In the genomic region with DNA sequence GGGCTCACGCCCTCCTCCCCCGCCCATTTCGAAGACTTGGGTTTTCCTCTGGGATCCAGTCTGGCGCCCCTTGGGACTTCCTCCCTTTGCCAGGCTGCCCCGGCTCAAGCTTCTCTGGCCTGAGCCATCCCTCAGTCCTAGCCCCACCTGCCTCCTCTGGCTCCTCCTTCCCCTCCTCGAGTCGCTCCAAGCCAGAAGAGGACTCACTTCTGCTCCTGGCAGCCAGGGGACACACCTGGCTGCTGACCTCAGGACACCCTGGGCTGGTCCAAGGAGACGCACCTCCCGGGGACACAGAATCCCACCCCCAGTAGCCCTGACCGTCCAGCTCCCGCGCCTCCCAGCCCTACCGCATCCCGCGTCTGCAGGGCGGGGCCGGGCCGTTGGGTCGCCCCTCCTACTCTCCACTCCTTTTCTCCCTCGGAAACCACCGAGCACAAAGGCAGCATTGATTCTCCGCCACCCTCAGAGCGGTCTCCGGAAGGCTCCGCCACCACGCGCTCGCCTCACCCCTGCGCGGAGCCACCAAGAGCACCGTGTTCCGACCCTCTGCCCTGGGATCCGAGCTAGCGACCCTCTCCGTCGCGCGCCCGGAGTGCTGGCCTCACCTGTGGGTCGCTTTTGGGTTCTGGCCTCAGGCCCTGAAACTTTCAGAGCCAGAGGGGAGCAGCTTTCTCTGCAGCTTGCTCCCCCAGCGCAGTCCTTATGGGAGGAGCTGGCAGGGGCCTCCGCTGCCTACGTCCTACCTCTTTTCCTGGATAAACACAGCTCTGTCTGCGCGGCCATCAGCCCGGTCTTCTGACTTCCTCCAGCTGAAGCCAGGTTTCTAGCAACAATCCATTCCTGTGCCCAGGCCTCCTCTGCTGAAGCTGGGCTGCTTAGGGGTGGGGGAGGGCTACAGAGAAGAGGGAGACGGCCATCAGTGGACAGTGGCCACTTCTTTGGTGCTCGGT, we compare ENCODE assay signal across 8 cellular contexts. TPM values are rescaled to one million over a fixed set of nuclear protein-coding genes. Genes with fewer than 3 reads are reported as not detected.
DNase-seq lines count a peak whose midpoint lies in the region; ATAC-seq and TF ChIP-seq lines count a peak whose summit lies in the region.

A gene (minus strand): TSS at position 364 of the 953 bp plus-strand sequence. CDS start 831 bp downstream, outside the sequence.

- H3K27me3 Mint-ChIP-seq in T-helper 17 cell: no peaks in the 10 kb centered on the region

- H3K27me3 ChIP-seq in BLaER1: peaks cover 63% of the 10 kb centered on the region
- H3K27me3 ChIP-seq in HL-60 (ENCODE audit: insufficient read depth, poor library complexity, severe bottlenecking): peaks cover 31% of the 10 kb centered on the region
- no peaks in the 10 kb centered on the region for H3K27me3 ChIP-seq in body of pancreas
- peaks cover 0 to 41% (median 34%) of the 10 kb centered on the region in 7 donors for H3K27me3 ChIP-seq in spleen (replicated peaks in 1 of 7)

- DNase-seq in HL-60 (ENCODE audit: low read depth in 1 of 2, low spot score in 1 of 2) (no peak), T-helper 17 cell (peak; percentile 67 to 74 (median 68)), body of pancreas (peak; percentile 78 to 91 (median 84)), inferior parietal cortex (ENCODE audit: extremely low spot score) (peak; percentile 77), spleen (peak; percentile 83)

- WGBS in body of pancreas, 2 donors: 3 to 8% methylated on average over 23 to 48 of the region's 48 CpGs
- 3 to 7% (median 6%) methylated on average over 36 to 48 of the region's 48 CpGs for WGBS in spleen, 5 donors

- no peaks in the 10 kb centered on the region for H3K9me3 ChIP-seq in BLaER1
- H3K9me3 ChIP-seq in T-helper 17 cell (ENCODE audit: control insufficient read depth, low read length, poor library complexity, severe bottlenecking): no peaks in the 10 kb centered on the region
- H3K9me3 ChIP-seq in body of pancreas: no peaks in the 10 kb centered on the region
- H3K9me3 ChIP-seq in spleen: no peaks in the 10 kb centered on the region

- H3K4me1 ChIP-seq in BLaER1 (peaks cover 53% of the 10 kb centered on the region), body of pancreas (peaks cover 64% of the 10 kb centered on the region), spleen (peaks cover 15 to 43% (median 35%) of the 10 kb centered on the region in 6 donors)

- peak within 1 kb of the TSS; percentile 91 for H3K4me3 Mint-ChIP-seq in T-helper 17 cell

- peaks cover 22% of the 10 kb centered on the region for H4K20me1 ChIP-seq in BLaER1

- intact Hi-C loops in body of pancreas (cut with DNase I) (no loop called here), spleen (cut with DNase I; ENCODE audit: low total_unique reads) (loop anchor here (10.0 kb wide), 1 partner anchor 245 kb away; no protein-coding TSS in a partner anchor)

- peak; percentile 84 for ATAC-seq in T-helper 17 cell
- peak; percentile 69 for ATAC-seq in body of pancreas
- no peak for ATAC-seq in GM18861 (IDR thresholded peaks at IDR 0.05; ENCODE audit: unreplicated experiment)
- ATAC-seq in GM19324 (IDR thresholded peaks at IDR 0.05; ENCODE audit: low FRiP score, unreplicated experiment): no peak

- TF ChIP-seq POLR2A in body of pancreas (IDR thresholded peaks at IDR 0.05) (peak; percentile 89 to 99 (median 98)), spleen (IDR thresholded peaks at IDR 0.05) (no peak)

- H3K36me3 ChIP-seq in BLaER1: no peaks in the 10 kb centered on the region
- no peaks in the 10 kb centered on the region for H3K36me3 ChIP-seq in body of pancreas (replicated peaks in 1 of 2; ENCODE audit: insufficient read depth in 1 of 2, low read depth in 2 of 2)
- no peaks in the 10 kb centered on the region for H3K36me3 ChIP-seq in spleen

- TF ChIP-seq CTCF in HL-60 (IDR thresholded peaks at IDR 0.05; ENCODE audit: insufficient read depth, low read length): no peak
- TF ChIP-seq CTCF in body of pancreas (IDR thresholded peaks at IDR 0.05): peak in 4 of 7 experiments; percentile 36 to 48 (median 47)
- TF ChIP-seq CTCF in spleen (IDR thresholded peaks at IDR 0.05 in 8 of 11, conservative IDR thresholded peaks at IDR 0.05 in 3 of 11): no peak

- peaks cover 3% of the 10 kb centered on the region for H3K36me3 Mint-ChIP-seq in T-helper 17 cell (ENCODE audit: low read depth)

- no peak within 1 kb of the TSS for H3K9ac ChIP-seq in BLaER1

- H3K4me3 ChIP-seq in BLaER1: peak within 1 kb of the TSS; percentile 67
- peak within 1 kb of the TSS; percentile 23 for H3K4me3 ChIP-seq in HL-60 (replicated peaks; ENCODE audit: insufficient read depth, low read length)
- H3K4me3 ChIP-seq in body of pancreas: no peak within 1 kb of the TSS
- H3K4me3 ChIP-seq in spleen: peak within 1 kb of the TSS; percentile 24 to 71 (median 46)

- peaks cover 47% of the 10 kb centered on the region for H3K4me1 Mint-ChIP-seq in T-helper 17 cell

- H3K27ac Mint-ChIP-seq in T-helper 17 cell: peak within 1 kb of the TSS; percentile 97

- H3K4me2 ChIP-seq in BLaER1: peak within 1 kb of the TSS; percentile 98

- H3K27ac ChIP-seq in BLaER1 (no peak within 1 kb of the TSS), HL-60 (replicated peaks) (no peak within 1 kb of the TSS), body of pancreas (peak within 1 kb of the TSS; percentile 91 to 97 (median 95)), spleen (peak within 1 kb of the TSS in 5 of 8 donors; percentile 24 to 69 (median 66))

RNA-seq across cellular contexts. Expression of the gene that starts here (rescaled TPM):
- 1 to 10 TPM; 1.9 to 2.3 TPM for total RNA-seq in T-helper 17 cell
- total RNA-seq in body of pancreas: 1 to 10 TPM in 1 of 2 donors, under 1 TPM in 1; 0.26 to 2.6 TPM
- total RNA-seq in spleen: under 1 TPM in 1 of 7 donors, not detected in 6; 0.51 TPM
- under 1 TPM in 2 of 3 donors, not detected in 1; 0.03 to 0.07 TPM for polyA plus RNA-seq in spleen

Comparison
In these comparisons a context has a peak if more than half of its experiments do, and no peak if none do; other contexts are left out.
1. Peak in DNase-seq, H3K4me3 ChIP-seq and H3K27ac ChIP-seq in spleen; RNA of the gene not detected or under 1 TPM.
2. H3K27ac ChIP-seq: peak in body of pancreas (4 of 4); none in BLaER1 (single experiment) and HL-60 (single experiment).
3. H3K4me3 ChIP-seq: peak in BLaER1 (single experiment) and HL-60 (single experiment); none in body of pancreas (0 of 2).
4. DNase-seq: peak in T-helper 17 cell (3 of 3), body of pancreas (4 of 4) and inferior parietal cortex (single experiment); none in HL-60 (0 of 2).
5. CTCF ChIP-seq: peak in body of pancreas (4 of 7); none in HL-60 (single experiment) and spleen (0 of 11).
6. ATAC-seq: peak in T-helper 17 cell (single experiment) and body of pancreas (single experiment); none in GM18861 (single experiment) and GM19324 (single experiment).
7. POLR2A ChIP-seq: peak in body of pancreas (3 of 3); none in spleen (0 of 3).